Comparison of ENCODE assay signal across 1 cellular context in genomic region chr2:86221066-86221684, GRCh38.
TF ChIP-seq lines count a peak whose summit lies in the region.

No MANE protein-coding gene starts in this region.

TF ChIP-seq in GM12878, 131 proteins besides CTCF, POLR2A, EP300 and RAD21 (continued from another document):
- TF ChIP-seq BCLAF1 (IDR thresholded peaks at IDR 0.05) (no peak), SP1 (IDR thresholded peaks at IDR 0.05; ENCODE audit: low read depth, low read length) (no peak), GABPA (IDR thresholded peaks at IDR 0.05; ENCODE audit: low read depth) (no peak), SUPT20H (IDR thresholded peaks at IDR 0.05; ENCODE audit: borderline replicate concordance, control insufficient read depth, low read depth, low read length) (no peak), EED (IDR thresholded peaks at IDR 0.05; ENCODE audit: low read depth) (no peak), HDAC6 (IDR thresholded peaks at IDR 0.05; ENCODE audit: unreplicated experiment) (no peak), IRF5 (IDR thresholded peaks at IDR 0.05; ENCODE audit: borderline replicate concordance) (no peak), KLF5 (IDR thresholded peaks at IDR 0.05; ENCODE audit: partially characterized antibody) (peak; percentile 33), ZNF592 (IDR thresholded peaks at IDR 0.05) (peak; percentile 50; the same call in 1 of the 2 replicates), YY1 (IDR thresholded peaks at IDR 0.05; ENCODE audit: low read depth, low read length) (peak; percentile 66; the same call in 1 of the 2 replicates), HCFC1 (IDR thresholded peaks at IDR 0.05; ENCODE audit: low read length) (no peak), SIX5 (IDR thresholded peaks at IDR 0.05; ENCODE audit: low read depth, low read length, severe bottlenecking) (no peak), CEBPB (IDR thresholded peaks at IDR 0.05; ENCODE audit: borderline replicate concordance in 1 of 2, low read depth in 2 of 2, low read length in 2 of 2) (no peak), SMARCA5 (IDR thresholded peaks at IDR 0.05) (0 out of 2 replicates have a peak, but pooled peaks have one; percentile 33), SMC3 (IDR thresholded peaks at IDR 0.05; ENCODE audit: borderline replicate concordance, low read length) (peak; percentile 96), EGR1 (IDR thresholded peaks at IDR 0.05; ENCODE audit: borderline replicate concordance in 1 of 2, low read depth in 2 of 2, low read length in 2 of 2) (no peak), PKNOX1 (IDR thresholded peaks at IDR 0.05) (no peak), BCL11A (IDR thresholded peaks at IDR 0.05; ENCODE audit: low read depth, low read length) (no peak), RB1 (IDR thresholded peaks at IDR 0.05; ENCODE audit: borderline replicate concordance) (no peak), SIN3A (IDR thresholded peaks at IDR 0.05; ENCODE audit: low read depth, low read length) (no peak), ZNF24 (IDR thresholded peaks at IDR 0.05) (no peak), MEF2B (IDR thresholded peaks at IDR 0.05; ENCODE audit: partially characterized antibody, poor library complexity, severe bottlenecking) (no peak), ZBTB33 (IDR thresholded peaks at IDR 0.05) (no peak)
TF ChIP-seq in GM12878: peak in this region for 8.
